ENCODE assay signal across 9 cellular contexts in the genomic region with DNA sequence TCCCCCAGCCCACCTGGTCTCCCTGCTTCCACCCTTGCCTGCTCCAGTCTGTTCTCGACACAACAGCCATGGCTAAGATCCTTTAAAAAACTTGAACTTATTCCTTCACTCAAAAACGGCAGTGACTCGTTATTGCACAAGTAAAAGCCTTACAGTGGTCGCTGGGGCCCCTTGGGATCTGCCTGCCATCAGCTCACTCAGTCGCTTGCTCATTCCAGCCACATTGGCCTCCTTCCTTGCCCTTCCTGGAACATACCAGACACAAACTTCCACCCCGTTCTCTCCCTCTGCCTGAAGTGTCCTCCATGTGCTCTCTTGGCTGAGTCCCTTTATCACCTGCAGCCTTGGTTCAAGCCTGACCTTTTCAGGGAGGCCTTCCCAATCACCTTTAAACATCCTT. TPM values are rescaled to one million over a fixed set of nuclear protein-coding genes. Genes with fewer than 3 reads are reported as not detected.
DNase-seq lines count a peak whose midpoint lies in the region; ATAC-seq and TF ChIP-seq lines count a peak whose summit lies in the region.
"Had no signal": no experiment of that assay in that cellular context is flagged by ENCODE, and none has a peak within 500 bp of the region (broad histone marks: within the 10 kb centered on the region; RNA-seq: fewer than 3 reads in every experiment).

No MANE protein-coding gene starts in this region.

- no peaks in the 10 kb centered on the region for H3K9me3 ChIP-seq in CD8-positive, alpha-beta memory T cell (ENCODE audit: low read length)
- H3K9me3 ChIP-seq: SJCRH30 had no signal

- H3K27ac ChIP-seq in CD8-positive, alpha-beta memory T cell (ENCODE audit: low read depth, low read length), result no peak overlapping the region
- H3K27ac ChIP-seq: SJCRH30 had no signal

- TF ChIP-seq CTCF in brain (conservative IDR thresholded peaks at IDR 0.05) (no peak), neural crest cell (conservative IDR thresholded peaks at IDR 0.05) (no peak)

- peak overlapping the region; percentile 23 to 88 (median 62) for H3K27ac Mint-ChIP-seq in CD8-positive, alpha-beta memory T cell
- H3K27ac Mint-ChIP-seq in brain (peak overlapping the region; percentile 6 to 51 (median 24)), neural crest cell (ENCODE audit: unreplicated experiment) (peak overlapping the region; percentile 29)

- peaks cover 45% of the 10 kb centered on the region for H3K4me1 ChIP-seq in CD8-positive, alpha-beta memory T cell (ENCODE audit: insufficient read depth, low read length)

- no peaks in the 10 kb centered on the region for H3K27me3 ChIP-seq in CD8-positive, alpha-beta memory T cell (ENCODE audit: insufficient read depth, low read length, poor library complexity, severe bottlenecking)
- H3K27me3 ChIP-seq: SJCRH30 had no signal

- no peak for DNase-seq in CD8-positive, alpha-beta memory T cell
- peak; percentile 25 for DNase-seq in LHCN-M2 (ENCODE audit: low read depth)
- DNase-seq in neural crest cell (ENCODE audit: low read depth, low spot score), result no peak
- no peak for DNase-seq in SKM-1 (lab: John Stamatoyannopoulos, UW; ENCODE audit: unreplicated experiment)
- no peak for DNase-seq in NCI-H1105 treated with DMSO at 0.1 percent for 48 hours (lab: John Stamatoyannopoulos, UW)
- DNase-seq: SJCRH30 had no signal

- CTCF ChIA-PET in CD8-positive, alpha-beta memory T cell (lab: Charles Lee), result no interaction called here

- H3K36me3 ChIP-seq in CD8-positive, alpha-beta memory T cell (ENCODE audit: insufficient read depth, low read length), result no peaks in the 10 kb centered on the region
- H3K36me3 ChIP-seq: SJCRH30 had no signal

- POLR2A ChIA-PET in CD8-positive, alpha-beta memory T cell (lab: Charles Lee), result no interaction called here

- H3K36me3 Mint-ChIP-seq in CD8-positive, alpha-beta memory T cell, result peaks cover 0 to 3% (median 0%) of the 10 kb centered on the region in 3 donors
- H3K36me3 Mint-ChIP-seq in brain (peaks cover 23% of the 10 kb centered on the region), neural crest cell (ENCODE audit: low read depth) (no peaks in the 10 kb centered on the region)

- ATAC-seq in activated CD4-positive, CD25-positive, alpha-beta regulatory T cell treated with anti-CD3 and anti-CD28 coated beads, Interleukin-2, amount 50 U/mL, for 24 hours, result no peak
- ATAC-seq in GM18867 (IDR thresholded peaks at IDR 0.05; ENCODE audit: unreplicated experiment), result no peak

- peak overlapping the region; percentile 2 to 49 (median 28) for H3K4me3 Mint-ChIP-seq in CD8-positive, alpha-beta memory T cell
- H3K4me3 Mint-ChIP-seq in brain (peak overlapping the region; percentile 45 to 73 (median 60)), neural crest cell (peak overlapping the region; percentile 20)

- peaks cover 55 to 74% (median 70%) of the 10 kb centered on the region in 3 donors for H3K4me1 Mint-ChIP-seq in CD8-positive, alpha-beta memory T cell
- H3K4me1 Mint-ChIP-seq in brain (peaks cover 58% of the 10 kb centered on the region), neural crest cell (peaks cover 36% of the 10 kb centered on the region)

- H3K4me3 ChIP-seq in CD8-positive, alpha-beta memory T cell (ENCODE audit: low read length), result no peak overlapping the region
- H3K4me3 ChIP-seq: SJCRH30 had no signal

- H3K27me3 Mint-ChIP-seq in CD8-positive, alpha-beta memory T cell, result no peaks in the 10 kb centered on the region
- H3K27me3 Mint-ChIP-seq in brain, result no peaks in the 10 kb centered on the region
- H3K27me3 Mint-ChIP-seq in neural crest cell (ENCODE audit: low read depth), result no peaks in the 10 kb centered on the region

- H3K9me3 Mint-ChIP-seq in CD8-positive, alpha-beta memory T cell, result no peaks in the 10 kb centered on the region
- H3K9me3 Mint-ChIP-seq in brain (no peaks in the 10 kb centered on the region), neural crest cell (no peaks in the 10 kb centered on the region)

RNA-seq across cellular contexts. Expression of gene CCNY, which starts 4.7 kb away (rescaled TPM):
- 10 to 100 TPM; 58.4 to 65.2 TPM for total RNA-seq in CD8-positive, alpha-beta memory T cell
- 15.1 TPM for polyA plus RNA-seq in CD8-positive, alpha-beta memory T cell
- total RNA-seq in LHCN-M2 (2014; rRNA removed) (51.6 and 63.7 TPM in 2 replicates), neural crest cell (57.0 and 63.1 TPM in 2 replicates)
- 114 TPM for polyA plus RNA-seq in LHCN-M2 (2012)
- 62.1 TPM for polyA plus RNA-seq in brain (ENCODE audit: insufficient read depth, low read depth, low replicate concordance)
